8 cellular contexts compared by ENCODE assay signal in genomic region chr2:96760036-96760985, GRCh38. TPM values are rescaled to one million over a fixed set of nuclear protein-coding genes. Genes with fewer than 3 reads are reported as not detected.
DNase-seq lines count a peak whose midpoint lies in the region; ATAC-seq and TF ChIP-seq lines count a peak whose summit lies in the region.

Gene CNNM4 (plus strand): TSS chr2:96760902. CDS start chr2:96761000, 98 bp downstream.

- TF ChIP-seq CTCF in BE2C (IDR thresholded peaks at IDR 0.05; ENCODE audit: low read depth, low read length) (no peak), colonic mucosa (IDR thresholded peaks at IDR 0.05) (no peak)

- H3K9ac ChIP-seq in colonic mucosa (ENCODE audit: low read depth in 2 of 2, low read length in 2 of 2) = peak within 1 kb of the TSS; percentile 94 to 99

- H3K27me3 ChIP-seq in BE2C (no peaks in the 10 kb centered on the region), colonic mucosa (no peaks in the 10 kb centered on the region)

- ATAC-seq in HG03457 (IDR thresholded peaks at IDR 0.05; ENCODE audit: unreplicated experiment) = peak; percentile 59

- DNase-seq in BE2C (peak; percentile 92), GM19240 (ENCODE audit: insufficient read length, low spot score) (peak; percentile 80), NCI-H524 (lab: John Stamatoyannopoulos, UW) (peak; percentile 84 to 89), colonic mucosa (peak; percentile 97), left kidney (ENCODE audit: low read depth, low spot score) (peak; percentile 98)
- peak; percentile 90 to 93 for DNase-seq in activated CD4-positive, alpha-beta T cell treated with anti-CD3 and anti-CD28 coated beads for 4 hours
- DNase-seq in stimulated activated CD4-positive, alpha-beta T cell treated with anti-CD3 and anti-CD28 coated beads, Interleukin-1b, Interleukin-23, amount 100 ng/mL, for 48 hours = peak; percentile 91

- intact Hi-C loops in colonic mucosa (cut with DNase I) = loop anchor here (5.0 kb wide), 1 partner anchor 42 kb away; no protein-coding TSS in a partner anchor

- no peaks in the 10 kb centered on the region for H3K36me3 ChIP-seq in BE2C
- no peaks in the 10 kb centered on the region for H3K36me3 ChIP-seq in colonic mucosa

- H3K4me3 ChIP-seq in BE2C (ENCODE audit: low read depth, low read length) = peak within 1 kb of the TSS; percentile 62
- peak within 1 kb of the TSS; percentile 74 for H3K4me3 ChIP-seq in colonic mucosa

- H3K27ac ChIP-seq in colonic mucosa = peak within 1 kb of the TSS; percentile 80

- no peaks in the 10 kb centered on the region for H3K9me3 ChIP-seq in BE2C
- H3K9me3 ChIP-seq in colonic mucosa = no peaks in the 10 kb centered on the region

- H3K4me1 ChIP-seq in BE2C (no peaks in the 10 kb centered on the region), colonic mucosa (peaks cover 8% of the 10 kb centered on the region)

RNA-seq across cellular contexts. Expression of gene CNNM4, which starts in this region (rescaled TPM):
- 4.6 TPM for polyA plus RNA-seq in BE2C (2012; ENCODE audit: insufficient read depth, insufficient read length, low read depth)
- 100 to 1,000 TPM in 1 of 2 donors, 10 to 100 TPM in 1; 80.4 to 190 TPM for total RNA-seq in colonic mucosa

Comparison
In these comparisons a context has a peak if more than half of its experiments do, and no peak if none do; other contexts are left out.
1. Peak in every context shown above with its lines: DNase-seq, ATAC-seq, H3K4me3 ChIP-seq and H3K27ac ChIP-seq.